In the genomic region with DNA sequence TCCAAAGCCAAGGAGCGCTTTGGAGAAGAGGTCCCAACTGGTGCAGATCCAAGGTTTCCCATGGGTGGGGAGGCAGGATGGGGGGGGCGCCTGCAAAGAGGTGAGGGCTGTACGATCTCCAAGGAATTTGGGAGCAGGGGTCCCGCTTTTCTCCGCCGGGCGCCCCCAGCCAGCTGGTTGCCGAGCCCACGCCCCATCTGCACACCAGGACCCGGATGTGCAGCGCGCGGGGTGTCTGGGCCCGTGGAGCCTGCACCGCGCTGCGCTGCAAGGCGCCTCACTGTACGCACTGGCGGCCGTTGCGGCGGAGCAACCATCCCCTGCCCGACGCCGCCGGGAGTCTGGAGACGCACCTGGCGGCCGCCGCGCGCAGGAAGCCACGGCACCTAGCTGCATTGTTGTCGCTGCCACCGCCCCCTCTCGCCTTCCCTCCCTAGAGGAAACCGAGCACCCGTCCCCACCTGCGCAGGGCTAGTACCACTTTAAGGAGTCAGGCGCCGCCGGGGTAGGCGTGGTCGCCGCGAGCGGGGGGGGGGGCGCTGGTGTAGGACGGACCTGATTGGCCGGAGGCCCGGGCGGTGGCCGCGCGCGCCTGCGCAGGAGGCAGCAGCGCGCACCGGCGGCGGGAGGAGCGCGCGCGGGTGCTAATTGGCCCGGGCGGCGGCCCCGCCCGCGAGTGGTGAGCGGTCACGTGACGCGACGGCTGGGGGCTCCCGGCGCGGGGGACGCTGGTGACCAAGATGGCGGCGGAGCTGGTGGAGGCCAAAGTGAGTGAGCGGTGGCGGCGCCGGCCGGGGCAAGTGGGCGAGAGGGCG, we compare ENCODE assay signal across 8 cellular contexts. TPM values are rescaled to one million over a fixed set of nuclear protein-coding genes. Genes with fewer than 3 reads are reported as not detected.
DNase-seq lines count a peak whose midpoint lies in the region; ATAC-seq and TF ChIP-seq lines count a peak whose summit lies in the region.

A gene with protein sequence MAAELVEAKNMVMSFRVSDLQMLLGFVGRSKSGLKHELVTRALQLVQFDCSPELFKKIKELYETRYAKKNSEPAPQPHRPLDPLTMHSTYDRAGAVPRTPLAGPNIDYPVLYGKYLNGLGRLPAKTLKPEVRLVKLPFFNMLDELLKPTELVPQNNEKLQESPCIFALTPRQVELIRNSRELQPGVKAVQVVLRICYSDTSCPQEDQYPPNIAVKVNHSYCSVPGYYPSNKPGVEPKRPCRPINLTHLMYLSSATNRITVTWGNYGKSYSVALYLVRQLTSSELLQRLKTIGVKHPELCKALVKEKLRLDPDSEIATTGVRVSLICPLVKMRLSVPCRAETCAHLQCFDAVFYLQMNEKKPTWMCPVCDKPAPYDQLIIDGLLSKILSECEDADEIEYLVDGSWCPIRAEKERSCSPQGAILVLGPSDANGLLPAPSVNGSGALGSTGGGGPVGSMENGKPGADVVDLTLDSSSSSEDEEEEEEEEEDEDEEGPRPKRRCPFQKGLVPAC (plus strand): TSS at position 716 of the 815 bp plus-strand sequence. CDS start 25 bp downstream, at position 741.

- peaks cover 16% of the 10 kb centered on the region for H3K4me1 Mint-ChIP-seq in activated CD4-positive, alpha-beta T cell treated with anti-CD3 and anti-CD28 coated beads, Interleukin-2, amount 10 ng/mL, durations not matched to agents 7 days and 5 days

- peak within 1 kb of the TSS; percentile 91 for H3K4me3 ChIP-seq in BE2C (ENCODE audit: low read depth, low read length)
- H3K4me3 ChIP-seq in coronary artery: peak within 1 kb of the TSS; percentile 96

- CTCF ChIA-PET in activated CD4-positive, alpha-beta T cell treated with anti-CD3 and anti-CD28 coated beads, Interleukin-2, amount 10 ng/mL, durations not matched to agents 7 days and 5 days (lab: Charles Lee): interaction anchor here (0.6 to 1.7 kb wide), 7 partner anchors 17 to 1966 kb away, joined by 3 to 7 read pairs (median 5); no protein-coding TSS in a partner anchor

- H3K4me3 Mint-ChIP-seq in activated CD4-positive, alpha-beta T cell treated with anti-CD3 and anti-CD28 coated beads, Interleukin-2, amount 10 ng/mL, durations not matched to agents 7 days and 5 days: peak within 1 kb of the TSS; percentile 81

- no peaks in the 10 kb centered on the region for H3K9me3 ChIP-seq in BE2C

- peak; percentile 96 for DNase-seq in BE2C
- DNase-seq in GM19240 (ENCODE audit: insufficient read length, low spot score): peak; percentile 99
- DNase-seq in NCI-H526 (lab: John Stamatoyannopoulos, UW): peak; percentile 85 to 95
- peak; percentile 93 for DNase-seq in activated CD4-positive, alpha-beta T cell treated with anti-CD3 and anti-CD28 coated beads, Interleukin-2, amount 10 ng/mL, durations not matched to agents 7 days and 5 days
- peak; percentile 97 for DNase-seq in coronary artery (ENCODE audit: low spot score)
- peak; percentile 97 for DNase-seq in left lobe of liver (ENCODE audit: low spot score)
- peak; percentile 92 for DNase-seq in stimulated activated CD4-positive, alpha-beta T cell treated with anti-CD3 and anti-CD28 coated beads, Interleukin-2, amount 100 ng/mL, for 4 hours (ENCODE audit: low read depth)

- H3K27ac ChIP-seq in coronary artery: peak within 1 kb of the TSS; percentile 69 to 81

- no peaks in the 10 kb centered on the region for H3K36me3 Mint-ChIP-seq in activated CD4-positive, alpha-beta T cell treated with anti-CD3 and anti-CD28 coated beads, Interleukin-2, amount 10 ng/mL, durations not matched to agents 7 days and 5 days (ENCODE audit: low read depth)

- no peak for TF ChIP-seq CTCF in BE2C (IDR thresholded peaks at IDR 0.05; ENCODE audit: low read depth, low read length)
- TF ChIP-seq CTCF in coronary artery (IDR thresholded peaks at IDR 0.05): no peak

- peak; percentile 59 for ATAC-seq in HG03457 (IDR thresholded peaks at IDR 0.05; ENCODE audit: unreplicated experiment)
- ATAC-seq in left lobe of liver: peak; percentile 90

- H3K9me3 Mint-ChIP-seq in activated CD4-positive, alpha-beta T cell treated with anti-CD3 and anti-CD28 coated beads, Interleukin-2, amount 10 ng/mL, durations not matched to agents 7 days and 5 days: no peaks in the 10 kb centered on the region

- H3K27ac Mint-ChIP-seq in activated CD4-positive, alpha-beta T cell treated with anti-CD3 and anti-CD28 coated beads, Interleukin-2, amount 10 ng/mL, durations not matched to agents 7 days and 5 days: peak within 1 kb of the TSS; percentile 86

- H3K27me3 Mint-ChIP-seq in activated CD4-positive, alpha-beta T cell treated with anti-CD3 and anti-CD28 coated beads, Interleukin-2, amount 10 ng/mL, durations not matched to agents 7 days and 5 days: no peaks in the 10 kb centered on the region

- 0 out of 2 replicates have a peak, but pooled peaks cover 2% of the 10 kb centered on the region for H3K36me3 ChIP-seq in BE2C

- POLR2A ChIA-PET in activated CD4-positive, alpha-beta T cell treated with anti-CD3 and anti-CD28 coated beads, Interleukin-2, amount 10 ng/mL, durations not matched to agents 7 days and 5 days (lab: Charles Lee): interaction anchor here (0.6 to 0.9 kb wide), 2 partner anchors 17 to 93 kb away, joined by 3 read pairs; no protein-coding TSS in a partner anchor

- no peaks in the 10 kb centered on the region for H3K27me3 ChIP-seq in BE2C

- peaks cover 6% of the 10 kb centered on the region; the same call in 1 of the 2 replicates for H3K4me1 ChIP-seq in BE2C

RNA-seq across cellular contexts. Expression of the gene that starts here (rescaled TPM):
- 105 TPM for polyA plus RNA-seq in BE2C (2012; ENCODE audit: insufficient read depth, insufficient read length, low read depth)
- total RNA-seq in activated CD4-positive, alpha-beta T cell treated with anti-CD3 and anti-CD28 coated beads, Interleukin-2, amount 10 ng/mL, durations not matched to agents 7 days and 5 days: 10 to 100 TPM; 33.3 to 40.4 TPM
- total RNA-seq in left lobe of liver: 13.6 TPM

Comparison
In these comparisons a context has a peak if more than half of its experiments do, and no peak if none do; other contexts are left out.
1. Peak in every context shown above with its lines: DNase-seq, ATAC-seq, H3K4me3 ChIP-seq and H3K27ac ChIP-seq.